Comparison of ENCODE assay signal across 8 cellular contexts in genomic region chrX:51894697-51895336, GRCh38. TPM values are rescaled to one million over a fixed set of nuclear protein-coding genes. Genes with fewer than 3 reads are reported as not detected.
DNase-seq lines count a peak whose midpoint lies in the region; ATAC-seq and TF ChIP-seq lines count a peak whose summit lies in the region.

No MANE protein-coding gene starts in this region.

- H2AFZ ChIP-seq in parathyroid adenoma: peak overlapping the region; percentile 79

- H3K27ac ChIP-seq in WERI-Rb-1: no peak overlapping the region
- H3K27ac ChIP-seq in parathyroid adenoma: peak overlapping the region; percentile 72

- H3K4me3 ChIP-seq in WERI-Rb-1 (ENCODE audit: low read depth, low read length) (peak overlapping the region; percentile 46), parathyroid adenoma (ENCODE audit: low read depth, low read length) (peak overlapping the region; percentile 2)

- peaks cover 4% of the 10 kb centered on the region for H3K4me1 ChIP-seq in parathyroid adenoma

- H3K4me2 ChIP-seq in parathyroid adenoma (ENCODE audit: low read length): peak overlapping the region; percentile 56

- H3K9me3 ChIP-seq in WERI-Rb-1 (ENCODE audit: severe bottlenecking) (no peaks in the 10 kb centered on the region), parathyroid adenoma (ENCODE audit: control insufficient read depth, low read length) (no peaks in the 10 kb centered on the region)

- H3K9ac ChIP-seq in parathyroid adenoma: peak overlapping the region; percentile 28

- no peaks in the 10 kb centered on the region; the same call in 1 of the 2 replicates for H3K36me3 ChIP-seq in WERI-Rb-1
- H3K36me3 ChIP-seq in parathyroid adenoma (ENCODE audit: control insufficient read depth, insufficient read depth, low read length): no peaks in the 10 kb centered on the region

- ATAC-seq in GM18517 (IDR thresholded peaks at IDR 0.05; ENCODE audit: unreplicated experiment): peak; percentile 68
- ATAC-seq in HG03175 (IDR thresholded peaks at IDR 0.05; ENCODE audit: unreplicated experiment): peak; percentile 76
- no peak for ATAC-seq in HG02588 (IDR thresholded peaks at IDR 0.05; ENCODE audit: unreplicated experiment)

- H3K27me3 ChIP-seq in WERI-Rb-1 (ENCODE audit: insufficient read depth, low read depth, severe bottlenecking) (peaks cover 3% of the 10 kb centered on the region), parathyroid adenoma (ENCODE audit: control insufficient read depth, insufficient read depth, low read length) (no peaks in the 10 kb centered on the region)

- no peaks in the 10 kb centered on the region for H3K79me2 ChIP-seq in parathyroid adenoma

- DNase-seq in Ammon's horn (ENCODE audit: low spot score) (peak; percentile 22), WERI-Rb-1 (no peak), globus pallidus (ENCODE audit: low spot score) (peak; percentile 20), mesenteric fat pad (ENCODE audit: low spot score) (no peak)

- TF ChIP-seq CTCF in WERI-Rb-1 (IDR thresholded peaks at IDR 0.05; ENCODE audit: low read depth, low read length): no peak
- TF ChIP-seq CTCF in parathyroid adenoma (IDR thresholded peaks at IDR 0.05): no peak

RNA-seq across cellular contexts. Expression of gene MAGED1, which starts 1.4 kb away (rescaled TPM):
- 61.7 TPM for total RNA-seq in mesenteric fat pad

Comparison
In these comparisons a context has a peak if more than half of its experiments do, and no peak if none do; other contexts are left out.
1. DNase-seq: peak in Ammon's horn (single experiment) and globus pallidus (single experiment); none in WERI-Rb-1 (single experiment) and mesenteric fat pad (single experiment).